ENCODE assay signal across 8 cellular contexts in the genomic region with DNA sequence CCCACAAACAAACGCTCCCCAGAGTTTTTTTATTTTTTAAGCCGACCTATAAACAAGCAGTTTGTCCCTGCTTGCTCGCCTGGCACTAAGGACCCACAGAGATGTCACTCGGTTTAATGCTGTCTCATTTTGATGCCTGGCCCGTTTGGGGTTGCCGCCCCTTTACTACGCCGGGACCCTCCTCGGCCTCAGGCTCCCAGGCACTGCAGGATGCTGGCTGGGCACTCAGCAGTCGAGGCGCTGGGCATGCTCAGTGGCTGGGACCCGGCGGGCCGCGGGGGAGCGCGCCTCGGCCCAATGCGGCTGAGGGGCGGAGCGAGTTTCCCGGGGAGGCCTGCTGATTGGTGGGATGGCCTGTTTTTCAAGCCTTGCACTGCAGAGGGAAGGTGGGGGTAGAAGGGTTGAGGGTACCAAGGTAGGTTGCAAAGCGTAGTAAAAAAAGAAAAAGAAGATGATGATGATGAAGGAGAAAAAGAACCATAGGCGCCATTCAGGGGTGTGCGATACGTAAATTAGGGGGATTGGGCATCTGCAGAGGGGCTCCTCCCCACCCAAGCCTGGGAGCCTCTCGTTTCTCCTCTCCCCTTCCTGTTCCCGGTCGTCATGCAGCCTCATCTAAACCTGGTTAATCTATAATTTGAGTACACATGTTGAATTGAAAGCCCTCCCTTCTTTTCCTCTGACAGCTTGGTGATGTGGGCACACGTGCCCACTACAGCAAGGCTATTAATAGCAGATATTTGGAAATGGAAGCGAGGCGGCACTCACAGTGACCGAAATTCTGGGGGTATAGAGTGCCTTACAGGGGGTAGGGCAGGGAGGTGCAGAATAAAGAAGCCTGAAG. TPM values are rescaled to one million over a fixed set of nuclear protein-coding genes. Genes with fewer than 3 reads are reported as not detected.
DNase-seq lines count a peak whose midpoint lies in the region; ATAC-seq, FAIRE-seq and TF ChIP-seq lines count a peak whose summit lies in the region.

No MANE protein-coding gene starts in this region.

- TF ChIP-seq POLR2A in GM12892 (IDR thresholded peaks at IDR 0.05; ENCODE audit: low read depth, low read length) = no peak

- DNase-seq in GM12892 (ENCODE audit: insufficient read length) = peak; percentile 67
- DNase-seq in NCI-H2081 (lab: John Stamatoyannopoulos, UW) = peak; percentile 90 to 93
- DNase-seq in activated CD4-positive, alpha-beta T cell treated with anti-CD3 and anti-CD28 coated beads for 1 hour = peak; percentile 59
- DNase-seq in chondrocyte (ENCODE audit: low spot score) = no peak
- DNase-seq in left colon = peak; percentile 87 to 88
- peak; percentile 85 for DNase-seq in stimulated activated CD4-positive, alpha-beta T cell treated with anti-CD3 and anti-CD28 coated beads, Interleukin-4, amount 100 ng/mL, for 24 hours
- no peak for DNase-seq in cortex of kidney (lab: John Stamatoyannopoulos, UW)

- peaks cover 21% of the 10 kb centered on the region for H3K4me1 Mint-ChIP-seq in chondrocyte (ENCODE audit: low read depth)

- peak; percentile 96 for FAIRE-seq in GM12892 (lab: Jason Lieb, UNC)

- H3K36me3 Mint-ChIP-seq in chondrocyte (ENCODE audit: low read depth) = peaks cover 3% of the 10 kb centered on the region

- H3K27me3 Mint-ChIP-seq in chondrocyte (ENCODE audit: low read depth) = no peaks in the 10 kb centered on the region

- peak; percentile 77 for ATAC-seq in HG02678 (IDR thresholded peaks at IDR 0.05; ENCODE audit: unreplicated experiment)
- ATAC-seq in left colon = peak; percentile 76

- TF ChIP-seq CTCF in chondrocyte (IDR thresholded peaks at IDR 0.05) = no peak

- no peak overlapping the region for H3K27ac Mint-ChIP-seq in chondrocyte (ENCODE audit: unreplicated experiment)

- intact Hi-C loops in left colon (cut with DNase I, micrococcal nuclease) = loop anchor here in 1 of 2 donors (5.0 to 10.0 kb wide), 4 partner anchors 184 to 1134 kb away; no protein-coding TSS in a partner anchor

- peak overlapping the region; percentile 52 for H3K4me3 Mint-ChIP-seq in chondrocyte (ENCODE audit: unreplicated experiment)

- H3K9me3 Mint-ChIP-seq in chondrocyte (ENCODE audit: low read depth) = no peaks in the 10 kb centered on the region

RNA-seq across cellular contexts. Expression of a gene that starts 1.5 kb away (rescaled TPM):
- 0.04 TPM for polyA plus RNA-seq in GM12892 (2012; ENCODE audit: missing spikeins)
- total RNA-seq in chondrocyte (5.8 to 12.4 TPM (median 12.0 TPM) in 3 replicates), left colon (10 to 100 TPM; 11.2 to 14.8 TPM)

RNA-seq across cellular contexts. Expression of a gene that starts 34.7 kb away (rescaled TPM):
- polyA plus RNA-seq in GM12892 (2012; ENCODE audit: missing spikeins) = 12.9 TPM
- total RNA-seq in chondrocyte = 28.8 to 33.6 TPM (median 30.0 TPM) in 3 replicates
- total RNA-seq in left colon = 10 to 100 TPM; 26.1 to 27.4 TPM

Comparison
In these comparisons a context has a peak if more than half of its experiments do, and no peak if none do; other contexts are left out.
1. DNase-seq: peak in GM12892 (single experiment), NCI-H2081 (2 of 2), activated CD4-positive, alpha-beta T cell treated with anti-CD3 and anti-CD28 coated beads for 1 hour (single experiment), left colon (2 of 2) and stimulated activated CD4-positive, alpha-beta T cell treated with anti-CD3 and anti-CD28 coated beads, Interleukin-4, amount 100 ng/mL, for 24 hours (single experiment); none in chondrocyte (single experiment) and cortex of kidney (single experiment).